ENCODE assay signal across 27 cellular contexts in the genomic region with DNA sequence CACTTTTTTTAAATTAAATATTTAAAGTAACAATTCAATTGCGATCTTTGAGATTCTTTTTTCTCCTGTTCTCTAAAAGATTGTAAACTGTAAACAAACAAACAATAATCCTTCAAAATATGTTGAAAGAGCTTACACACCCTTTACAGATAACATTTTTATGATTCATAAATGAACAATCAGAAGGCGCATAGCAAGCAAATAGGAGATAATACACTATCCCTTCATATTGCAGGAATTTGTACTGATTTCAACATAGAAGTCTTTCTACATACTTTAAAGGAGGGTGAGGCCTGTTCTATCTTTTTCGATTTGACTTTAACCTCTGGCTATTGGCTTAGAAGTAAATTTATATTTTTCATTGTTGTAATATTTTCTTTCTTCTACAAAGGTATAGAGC. TPM values are rescaled to one million over a fixed set of nuclear protein-coding genes. Genes with fewer than 3 reads are reported as not detected.
"Had no signal": no experiment of that assay in that cellular context is flagged by ENCODE, and none has a peak within 500 bp of the region (broad histone marks: within the 10 kb centered on the region; RNA-seq: fewer than 3 reads in every experiment).

No MANE protein-coding gene starts in this region.

- H3K27me3 ChIP-seq: brain microvascular endothelial cell had no signal

- H3K27ac ChIP-seq: brain microvascular endothelial cell had no signal

- DNase-seq: activated CD4-positive, alpha-beta T cell treated with anti-CD3 and anti-CD28 coated beads for 48 hours; activated CD4-positive, alpha-beta T cell treated with anti-CD3 and anti-CD28 coated beads, Interleukin-2, amount 50 U/mL, for 4 hours; activated CD4-positive, CD25-positive, alpha-beta regulatory T cell treated with anti-CD3 and anti-CD28 coated beads, Interleukin-2, amount 50 U/mL, for 72 hours; activated CD8-positive, alpha-beta memory T cell treated with anti-CD3 and anti-CD28 coated beads, Interleukin-2, amount 50 U/mL, for 48 hours; activated CD8-positive, alpha-beta T cell treated with anti-CD3 and anti-CD28 coated beads, Interleukin-2, amount 10 ng/mL, durations not matched to agents 7 days and 5 days; activated effector memory CD4-positive, alpha-beta T cell treated with Interleukin-2 at 50 U/mL for 16 hours; activated naive CD4-positive, alpha-beta T cell; activated T-cell treated with anti-CD3 and anti-CD28 coated beads, Interleukin-2, amount 50 U/mL, for 1 hour; amygdala; brain microvascular endothelial cell; caudate nucleus; KG1; NCI-H1048; NCI-H1417 treated with DMSO at 0.1 percent for 48 hours; NCI-H1694; NCI-H2029; NCI-H2107; NCI-H2171 treated with DMSO at 0.1 percent for 48 hours; NCI-H345; NCI-H510A; NCI-H526 treated with DMSO at 0.1 percent for 48 hours; NCI-H82; OCI-M1; SHP77 treated with DMSO at 0.1 percent for 48 hours had no signal

- ATAC-seq: activated CD8-positive, alpha-beta T cell treated with anti-CD3 and anti-CD28 coated beads, Interleukin-2, amount 10 ng/mL, durations not matched to agents 7 days and 5 days; Panc1 had no signal

- H3K36me3 ChIP-seq: brain microvascular endothelial cell had no signal

RNA-seq across cellular contexts. Expression of a gene that starts 57.2 kb away (rescaled TPM):
- total RNA-seq: LHCN-M2, SK-MEL-5 had no signal
